ENCODE assay signal across 21 cellular contexts in genomic region chr14:23443881-23444280, GRCh38. TPM values are rescaled to one million over a fixed set of nuclear protein-coding genes. Genes with fewer than 3 reads are reported as not detected.
"Had no signal": no experiment of that assay in that cellular context is flagged by ENCODE, and none has a peak within 500 bp of the region (broad histone marks: within the 10 kb centered on the region; RNA-seq: fewer than 3 reads in every experiment).

No MANE protein-coding gene starts in this region.

- H3K27me3 ChIP-seq: adrenal gland, esophagus squamous epithelium, stomach had no signal

- H3K4me3 ChIP-seq: adrenal gland, coronary artery, esophagus squamous epithelium, stomach, thoracic aorta had no signal

- H3K36me3 ChIP-seq: adrenal gland, esophagus squamous epithelium, stomach, thoracic aorta had no signal

- H3K36me3 Mint-ChIP-seq: naive B cell had no signal

- H3K9me3 ChIP-seq: adrenal gland, esophagus squamous epithelium, stomach, thoracic aorta had no signal

- H3K27ac Mint-ChIP-seq: activated CD4-positive, alpha-beta T cell treated with anti-CD3 and anti-CD28 coated beads, Interleukin-2, amount 10 ng/mL, durations not matched to agents 24 days and 14 days; T-helper 2 cell treated with Interferon-gamma antibody and Interleukin-4, amounts not matched to agents 5 μg/mL and 100 μg/mL, for 36 hours had no signal

- H3K4me3 Mint-ChIP-seq: activated CD4-positive, alpha-beta T cell treated with anti-CD3 and anti-CD28 coated beads, Interleukin-2, amount 10 ng/mL, durations not matched to agents 24 days and 14 days; activated T-cell treated with anti-CD3 and anti-CD28 coated beads, Interleukin-2, amount 50 U/mL, for 4 hours; naive B cell; T-helper 2 cell treated with Interferon-gamma antibody and Interleukin-4, amounts not matched to agents 5 μg/mL and 100 μg/mL, for 36 hours had no signal

- H3K9me3 Mint-ChIP-seq: activated CD4-positive, alpha-beta T cell treated with anti-CD3 and anti-CD28 coated beads, Interleukin-2, amount 10 ng/mL, durations not matched to agents 24 days and 14 days; activated T-cell treated with anti-CD3 and anti-CD28 coated beads, Interleukin-2, amount 50 U/mL, for 4 hours; naive B cell; T-helper 2 cell treated with Interferon-gamma antibody and Interleukin-4, amounts not matched to agents 5 μg/mL and 100 μg/mL, for 36 hours had no signal

- H3K4me1 ChIP-seq: adrenal gland had no signal

- H3K27ac ChIP-seq: adrenal gland, coronary artery, esophagus squamous epithelium, stomach, thoracic aorta had no signal

- ATAC-seq: activated T-cell treated with anti-CD3 and anti-CD28 coated beads, Interleukin-2, amount 50 U/mL, for 4 hours; left colon had no signal

- DNase-seq: activated CD4-positive, alpha-beta T cell treated with anti-CD3 and anti-CD28 coated beads, Interleukin-2, amount 10 ng/mL, durations not matched to agents 24 days and 14 days; activated CD4-positive, CD25-positive, alpha-beta regulatory T cell; activated effector memory CD4-positive, alpha-beta T cell treated with Interleukin-2 at 50 U/mL for 16 hours; activated naive CD4-positive, alpha-beta T cell treated with anti-CD3 and anti-CD28 coated beads, Interleukin-2, amount 50 U/mL, for 16 hours; activated T-cell treated with anti-CD3 and anti-CD28 coated beads, Interleukin-2, amount 50 U/mL, for 4 hours; adrenal gland; central memory CD4-positive, alpha-beta T cell; esophagus squamous epithelium; left colon; midbrain; naive B cell; stomach; SW 1271 had no signal

RNA-seq across cellular contexts. Expression of gene MYH7, which starts 8.4 kb away (rescaled TPM):
- total RNA-seq: activated CD4-positive, alpha-beta T cell treated with anti-CD3 and anti-CD28 coated beads, Interleukin-2, amount 10 ng/mL, durations not matched to agents 24 days and 14 days; activated CD8-positive, alpha-beta memory T cell treated with anti-CD3 and anti-CD28 coated beads for 36 hours; esophagus squamous epithelium; fibroblast of villous mesenchyme; left colon; lung microvascular endothelial cell had no signal
- polyA plus RNA-seq: urinary bladder had no signal

RNA-seq across cellular contexts. Expression of gene MYH6, which starts 35.8 kb away (rescaled TPM):
- total RNA-seq: activated CD8-positive, alpha-beta memory T cell treated with anti-CD3 and anti-CD28 coated beads for 36 hours; activated T-cell treated with anti-CD3 and anti-CD28 coated beads, Interleukin-2, amount 50 U/mL, for 4 hours; esophagus squamous epithelium; fibroblast of villous mesenchyme; left colon; lung microvascular endothelial cell; SK-MEL-5; thoracic aorta had no signal
- polyA plus RNA-seq: urinary bladder had no signal
